ENCODE assay signal across 3 cellular contexts in genomic region chr2:173697929-173698328, GRCh38.
TF ChIP-seq lines count a peak whose summit lies in the region.

No MANE protein-coding gene starts in this region.

TF ChIP-seq in HepG2, 621 proteins besides CTCF, POLR2A, EP300 and RAD21 (continues in another document):
- TF ChIP-seq ZNF720 (CRISPR knock-in tag; IDR thresholded peaks at IDR 0.05) (no peak), CEBPG (CRISPR knock-in tag; IDR thresholded peaks at IDR 0.05) (no peak), NFYB (CRISPR knock-in tag; IDR thresholded peaks at IDR 0.05) (no peak), ZBTB26 (CRISPR knock-in tag; IDR thresholded peaks at IDR 0.05; ENCODE audit: borderline replicate concordance) (no peak), ATF7 (IDR thresholded peaks at IDR 0.05) (peak; percentile 53; the same call in 1 of the 2 replicates), ATF7 (CRISPR knock-in tag; IDR thresholded peaks at IDR 0.05) (no peak), RNF219 (CRISPR knock-in tag; IDR thresholded peaks at IDR 0.05) (no peak), IKZF1 (IDR thresholded peaks at IDR 0.05) (peak; percentile 94), SOX6 (IDR thresholded peaks at IDR 0.05) (peak; percentile 98), SOX6 (CRISPR knock-in tag; IDR thresholded peaks at IDR 0.05) (no peak), FOXA1 (IDR thresholded peaks at IDR 0.05) (peak; percentile 60; the same call in 1 of the 2 replicates), FOXA1 (CRISPR knock-in tag; IDR thresholded peaks at IDR 0.05) (no peak), SP1 (IDR thresholded peaks at IDR 0.05) (peak; percentile 56; the same call in 1 of the 2 replicates), SP1 (CRISPR knock-in tag; IDR thresholded peaks at IDR 0.05) (no peak), ARNT (IDR thresholded peaks at IDR 0.05) (peak; percentile 19; the same call in 1 of the 2 replicates), CREB1 (IDR thresholded peaks at IDR 0.05) (peak; percentile 99), CREB1 (CRISPR knock-in tag; IDR thresholded peaks at IDR 0.05) (no peak), ATM (IDR thresholded peaks at IDR 0.05; ENCODE audit: borderline replicate concordance) (peak; percentile 90; the same call in 1 of the 2 replicates), NBN (conservative IDR thresholded peaks at IDR 0.05) (peak; percentile 60), FOXP1 (IDR thresholded peaks at IDR 0.05) (peak; percentile 68), FOXP1 (CRISPR knock-in tag; IDR thresholded peaks at IDR 0.05) (no peak), AGO2 (optimal IDR thresholded peaks at IDR 0.05; ENCODE audit: low read depth, low read length) (no peak), LCORL (IDR thresholded peaks at IDR 0.05) (0 out of 2 replicates have a peak, but pooled peaks have one; percentile 8), LCORL (CRISPR knock-in tag; IDR thresholded peaks at IDR 0.05) (no peak), NFRKB (IDR thresholded peaks at IDR 0.05) (peak; percentile 6; the same call in 1 of the 2 replicates), ZNF282 (IDR thresholded peaks at IDR 0.05; ENCODE audit: partially characterized antibody) (peak; percentile 84), ZFP36L1 (CRISPR knock-in tag; IDR thresholded peaks at IDR 0.05) (no peak)

TF ChIP-seq in GM12878, 131 proteins besides CTCF, POLR2A, EP300 and RAD21:
- TF ChIP-seq NBN (IDR thresholded peaks at IDR 0.05) (no peak), POLR2AphosphoS2 (IDR thresholded peaks at IDR 0.05; ENCODE audit: low read depth, low read length) (no peak), MEF2A (IDR thresholded peaks at IDR 0.05; ENCODE audit: insufficient read depth, low read depth, low read length) (no peak), IRF5 (IDR thresholded peaks at IDR 0.05; ENCODE audit: borderline replicate concordance) (0 out of 2 replicates have a peak, but pooled peaks have one; percentile 2), USF1 (IDR thresholded peaks at IDR 0.05; ENCODE audit: borderline replicate concordance, extremely low read length, insufficient read depth, low read depth, low read length) (no peak), NFIC (IDR thresholded peaks at IDR 0.05; ENCODE audit: low read depth, low read length) (no peak), SPI1 (IDR thresholded peaks at IDR 0.05; ENCODE audit: borderline replicate concordance, insufficient read depth, low read depth, low read length) (no peak)

TF ChIP-seq in endothelial cell of umbilical vein, 7 proteins besides CTCF, POLR2A, EP300 and RAD21:
- TF ChIP-seq EZH2 (IDR thresholded peaks at IDR 0.05; ENCODE audit: borderline replicate concordance, low read depth, low read length, severe bottlenecking) (no peak), FOS (IDR thresholded peaks at IDR 0.05; ENCODE audit: borderline replicate concordance, insufficient read depth, low read length) (no peak), GATA2 (IDR thresholded peaks at IDR 0.05; ENCODE audit: insufficient read depth, insufficient read length, low read depth, low read length) (no peak), MAX (IDR thresholded peaks at IDR 0.05; ENCODE audit: insufficient read depth, insufficient read length) (no peak), MYC (IDR thresholded peaks at IDR 0.05; ENCODE audit: low read depth, low read length) (no peak), JUN (IDR thresholded peaks at IDR 0.05; ENCODE audit: borderline replicate concordance, insufficient read depth, insufficient read length, low read depth) (no peak), POLR2AphosphoS5 (IDR thresholded peaks at IDR 0.05; ENCODE audit: insufficient read depth, low read depth, low read length) (no peak)
TF ChIP-seq in endothelial cell of umbilical vein: peak in this region for 0.
